Comparison of ENCODE assay signal across 19 cellular contexts in the genomic region with DNA sequence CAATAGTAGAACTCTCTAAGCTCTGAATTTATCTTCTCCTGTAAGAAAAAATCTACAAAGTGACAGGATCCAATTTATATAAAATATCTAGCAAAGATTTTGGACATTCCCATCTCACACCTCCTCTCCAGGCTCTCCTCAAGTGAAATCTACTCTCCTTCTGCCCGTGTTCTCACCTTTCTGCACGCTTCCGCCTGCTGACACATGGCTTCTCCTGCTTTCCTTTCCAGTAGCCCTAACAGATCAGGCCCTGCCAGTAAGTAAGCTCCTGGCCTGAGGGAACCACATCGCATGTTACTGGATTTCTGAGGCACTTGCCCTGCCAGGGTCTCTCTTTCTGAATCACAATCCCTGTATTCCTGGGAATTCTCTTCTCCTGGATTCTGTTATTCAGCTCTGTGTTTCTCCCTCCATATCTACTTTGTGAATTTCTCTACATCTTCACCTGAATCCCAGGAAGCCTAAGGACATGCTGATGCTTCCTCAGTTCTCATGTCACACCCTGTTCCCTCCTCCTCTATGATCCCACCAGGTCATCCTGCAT.
"Had no signal": no experiment of that assay in that cellular context is flagged by ENCODE, and none has a peak within 500 bp of the region (broad histone marks: within the 10 kb centered on the region; RNA-seq: fewer than 3 reads in every experiment).

No MANE protein-coding gene starts in this region.

- H2AFZ ChIP-seq: parathyroid adenoma had no signal

- H3K4me3 Mint-ChIP-seq: nephron progenitor cell; stimulated activated effector memory CD8-positive, alpha-beta T cell treated with anti-CD3 and anti-CD28 coated beads, Interleukin-12 subunit alpha, Interleukin-12 subunit beta, amount 100 ng/mL, for 72 hours; type B pancreatic cell had no signal

- ATAC-seq: heart left ventricle; psoas muscle; right lobe of liver; stimulated activated effector memory CD8-positive, alpha-beta T cell treated with anti-CD3 and anti-CD28 coated beads, Interleukin-12 subunit alpha, Interleukin-12 subunit beta, amount 100 ng/mL, for 72 hours had no signal

- H3K79me2 ChIP-seq: parathyroid adenoma had no signal

- H3K9ac ChIP-seq: parathyroid adenoma had no signal

- H3K9me3 ChIP-seq: heart left ventricle, psoas muscle, right lobe of liver, uterus had no signal

- H3K36me3 ChIP-seq: heart left ventricle, right lobe of liver, uterus had no signal

- H3K9me3 Mint-ChIP-seq: nephron progenitor cell; stimulated activated effector memory CD8-positive, alpha-beta T cell treated with anti-CD3 and anti-CD28 coated beads, Interleukin-12 subunit alpha, Interleukin-12 subunit beta, amount 100 ng/mL, for 72 hours; type B pancreatic cell had no signal

- H3K27me3 ChIP-seq: heart left ventricle, right lobe of liver, uterus had no signal

- FAIRE-seq: frontal cortex, islet of Langerhans had no signal

- H3K36me3 Mint-ChIP-seq: stimulated activated effector memory CD8-positive, alpha-beta T cell treated with anti-CD3 and anti-CD28 coated beads, Interleukin-12 subunit alpha, Interleukin-12 subunit beta, amount 100 ng/mL, for 72 hours; type B pancreatic cell had no signal

- H3K27ac ChIP-seq: dorsolateral prefrontal cortex, heart left ventricle, parathyroid adenoma, psoas muscle, right lobe of liver, uterus had no signal

- H3K27ac Mint-ChIP-seq: nephron progenitor cell; stimulated activated effector memory CD8-positive, alpha-beta T cell treated with anti-CD3 and anti-CD28 coated beads, Interleukin-12 subunit alpha, Interleukin-12 subunit beta, amount 100 ng/mL, for 72 hours; type B pancreatic cell had no signal

- H3K4me1 Mint-ChIP-seq: stimulated activated effector memory CD8-positive, alpha-beta T cell treated with anti-CD3 and anti-CD28 coated beads, Interleukin-12 subunit alpha, Interleukin-12 subunit beta, amount 100 ng/mL, for 72 hours had no signal

- H3K4me1 ChIP-seq: parathyroid adenoma, psoas muscle, right lobe of liver, uterus had no signal

- DNase-seq: cortex of kidney; dorsolateral prefrontal cortex; effector CD8-positive, alpha-beta T cell; heart left ventricle; hypothalamus; kidney glomerular epithelial cell; mammary epithelial cell; nephron progenitor cell; psoas muscle; retina; right lobe of liver; stimulated activated CD4-positive, alpha-beta T cell treated with anti-CD3 and anti-CD28 coated beads, Interleukin-4, amount 100 ng/mL, for 1 hour; stimulated activated CD8-positive, alpha-beta memory T cell treated with anti-CD3 and anti-CD28 coated beads, Interleukin-4, amount 100 ng/mL, for 48 hours; uterus had no signal

- H3K4me3 ChIP-seq: dorsolateral prefrontal cortex, heart left ventricle, psoas muscle, right lobe of liver, uterus had no signal
